In the genomic region with DNA sequence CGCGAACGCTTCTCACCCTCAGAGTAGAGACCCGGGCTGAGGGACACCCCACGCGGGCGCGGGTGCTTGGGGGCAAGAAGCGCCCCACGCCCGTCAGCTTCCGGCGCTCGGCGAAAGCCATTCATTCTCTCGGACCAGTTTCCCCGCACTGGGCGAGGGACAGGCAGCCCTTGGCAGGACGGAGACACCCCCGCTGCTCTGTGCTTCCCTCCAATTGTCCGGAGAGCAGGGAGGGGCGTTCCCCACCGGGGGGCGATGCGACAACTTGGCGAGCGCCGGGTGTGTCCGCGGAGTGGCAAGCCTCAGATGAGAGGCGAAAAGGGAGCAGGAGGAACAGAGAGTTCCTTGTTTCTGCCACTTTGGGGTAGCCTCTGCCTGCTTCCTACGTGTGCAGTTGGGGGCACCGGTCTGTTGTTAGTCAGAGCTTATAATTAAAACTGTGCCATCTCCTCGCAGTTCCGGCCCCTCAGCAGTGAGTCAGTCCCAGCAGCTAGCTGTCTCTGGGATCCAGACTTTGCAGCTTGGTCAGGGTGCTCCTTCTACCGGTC, we compare ENCODE assay signal across 12 cellular contexts. TPM values are rescaled to one million over a fixed set of nuclear protein-coding genes. Genes with fewer than 3 reads are reported as not detected.
DNase-seq lines count a peak whose midpoint lies in the region; ATAC-seq, FAIRE-seq and TF ChIP-seq lines count a peak whose summit lies in the region.
"Had no signal": no experiment of that assay in that cellular context is flagged by ENCODE, and none has a peak within 500 bp of the region (broad histone marks: within the 10 kb centered on the region; RNA-seq: fewer than 3 reads in every experiment).

No MANE protein-coding gene starts in this region.

- no peak overlapping the region for H4K91ac ChIP-seq in H1 (replicated peaks; ENCODE audit: insufficient read length, low read length)

- WGBS in H1 (ENCODE audit: extremely low coverage in 1 of 2, insufficient coverage in 1 of 2, insufficient read length in 1 of 2, insufficient replicate concordance in 2 of 2, low coverage in 1 of 2, low lambda C conversion rate in 2 of 2, missing lambda C conversion rate in 1 of 2), 2 experiments, result 1% methylated on average over 31 of the region's 36 CpGs; no CpG with 5 or more reads in 1 of the 2 experiments

- TF ChIP-seq CTCF in LNCaP clone FGC (IDR thresholded peaks at IDR 0.05; ENCODE audit: control insufficient read depth, extremely low read depth, insufficient read depth) (peak; percentile 18; the same call in 1 of the 2 replicates), H1 (IDR thresholded peaks at IDR 0.05; ENCODE audit: control extremely low read depth in 1 of 3, insufficient read depth in 1 of 3, low read depth in 1 of 3, low read length in 3 of 3) (no peak), neural progenitor cell (IDR thresholded peaks at IDR 0.05) (peak; percentile 6)

- peaks cover 28% of the 10 kb centered on the region for H3K27me3 Mint-ChIP-seq in neural progenitor cell (ENCODE audit: insufficient read depth, low read depth)

- H2BK12ac ChIP-seq in H1 (ENCODE audit: low read depth, low read length), result no peak overlapping the region

- no peak overlapping the region for H3K27ac Mint-ChIP-seq in neural progenitor cell

- peak overlapping the region; percentile 89 for H3K4me3 Mint-ChIP-seq in neural progenitor cell
- H3K4me3 Mint-ChIP-seq: central memory CD8-positive, alpha-beta T cell had no signal

- H3K23me2 ChIP-seq in H1 (ENCODE audit: low read depth, low read length), result peaks cover 22% of the 10 kb centered on the region; the same call in 1 of the 2 replicates

- H3K79me1 ChIP-seq in H1 (ENCODE audit: low read depth, low read length), result no peaks in the 10 kb centered on the region

- H3K79me2 ChIP-seq in H1 (ENCODE audit: control insufficient read depth in 1 of 2, insufficient read depth in 2 of 2, low read length in 2 of 2) (no peaks in the 10 kb centered on the region), neural progenitor cell (ENCODE audit: low read depth) (no peaks in the 10 kb centered on the region)

- no peak overlapping the region for H2BK5ac ChIP-seq in H1 (ENCODE audit: low read depth, low read length)

- no peak overlapping the region for H4K5ac ChIP-seq in H1 (ENCODE audit: insufficient read length, low read depth, low read length)

- no peak for TF ChIP-seq POLR2A in H1 (IDR thresholded peaks at IDR 0.05; ENCODE audit: control extremely low read depth in 1 of 2, low read depth in 2 of 2, low read length in 2 of 2)

- no peak overlapping the region for H2BK20ac ChIP-seq in H1 (ENCODE audit: low read length)

- DNase-seq in LNCaP clone FGC (ENCODE audit: low read depth) (no peak), H1 (ENCODE audit: low read depth in 1 of 2, low spot score in 2 of 2) (no peak), neural progenitor cell (ENCODE audit: low spot score) (peak; percentile 60), kidney tubule cell (ENCODE audit: low spot score) (no peak)
- DNase-seq: stimulated activated naive CD4-positive, alpha-beta T cell; T-helper 9 cell had no signal

- H3K56ac ChIP-seq in H1 (replicated peaks; ENCODE audit: insufficient read length, low read depth, low read length), result no peak overlapping the region

- H3K27me3 ChIP-seq in H1 (replicated peaks in 1 of 4; ENCODE audit: control insufficient read depth in 3 of 4, extremely low read depth in 1 of 4, insufficient read depth in 3 of 4, low read length in 3 of 4), result peaks cover 7 to 28% (median 27%) of the 10 kb centered on the region in 4 experiments; a peak in 6 of 7 replicates
- peaks cover 75% of the 10 kb centered on the region for H3K27me3 ChIP-seq in neural progenitor cell

- no peaks in the 10 kb centered on the region for H3K36me3 ChIP-seq in ES-I3 (ENCODE audit: insufficient read depth, low read length)
- H3K36me3 ChIP-seq in H1 (ENCODE audit: control insufficient read depth in 2 of 4, insufficient read depth in 4 of 4, low read length in 3 of 4), result no peaks in the 10 kb centered on the region
- no peaks in the 10 kb centered on the region for H3K36me3 ChIP-seq in neural progenitor cell

- no peak overlapping the region for H3K4ac ChIP-seq in H1 (replicated peaks; ENCODE audit: insufficient read length, low read depth, low read length)

- no peak overlapping the region for H3K27ac ChIP-seq in H1 (ENCODE audit: low read depth, low read length)
- no peak overlapping the region for H3K27ac ChIP-seq in neural progenitor cell

- H3K36me3 Mint-ChIP-seq in neural progenitor cell, result no peaks in the 10 kb centered on the region

- no peak overlapping the region for H3K14ac ChIP-seq in H1 (ENCODE audit: insufficient read length)

- H3K4me2 ChIP-seq in H1 (ENCODE audit: insufficient read depth in 1 of 2, low read depth in 2 of 2, low read length in 2 of 2), result peak overlapping the region; percentile 87 to 99
- peak overlapping the region; percentile 87 for H3K4me2 ChIP-seq in neural progenitor cell

- no peak for TF ChIP-seq RAD21 in H1 (IDR thresholded peaks at IDR 0.05 in 1 of 2, conservative IDR thresholded peaks at IDR 0.05 in 1 of 2; ENCODE audit: low read depth in 2 of 2, low read length in 2 of 2)

- no peaks in the 10 kb centered on the region for H3K9me3 ChIP-seq in ES-I3 (ENCODE audit: control insufficient read depth, insufficient read depth, low read length)
- no peaks in the 10 kb centered on the region for H3K9me3 ChIP-seq in H1 (ENCODE audit: insufficient read depth in 2 of 2, low read depth in 1 of 2, low read length in 1 of 2)
- H3K9me3 ChIP-seq in neural progenitor cell (ENCODE audit: low read depth), result no peaks in the 10 kb centered on the region

- no peak for FAIRE-seq in H1 (lab: Jason Lieb, UNC)
- FAIRE-seq: K562 had no signal

- H4K20me1 ChIP-seq in H1 (replicated peaks in 1 of 2; ENCODE audit: control insufficient read depth in 1 of 2, insufficient read depth in 2 of 2, low read length in 2 of 2) (peaks cover 0 to 7% of the 10 kb centered on the region in 2 experiments), neural progenitor cell (ENCODE audit: low read depth) (peaks cover 29% of the 10 kb centered on the region)

- H3K18ac ChIP-seq in H1 (ENCODE audit: extremely low read depth, low read length), result no peak overlapping the region

- H2BK120ac ChIP-seq in H1 (replicated peaks; ENCODE audit: low read depth, low read length), result no peak overlapping the region

- CTCF ChIA-PET in H1 (lab: Charles Lee; ENCODE audit: partially characterized antibody), result interaction anchor here (0.6 to 4.0 kb wide), 4 partner anchors 12 to 834 kb away, joined by 3 to 16 read pairs (median 4); no protein-coding TSS in a partner anchor

- H3K9me3 Mint-ChIP-seq in neural progenitor cell, result no peaks in the 10 kb centered on the region

- H3K4me3 ChIP-seq in LNCaP clone FGC (ENCODE audit: low read depth, low read length) (peak overlapping the region; percentile 82), H1 (ENCODE audit: extremely low read depth in 1 of 4, insufficient read depth in 2 of 4, low read depth in 3 of 4, low read length in 4 of 4) (peak overlapping the region; percentile 63 to 93 (median 74)), neural progenitor cell (peak overlapping the region; percentile 59)
- H3K4me3 ChIP-seq: K562 had no signal

- H2BK15ac ChIP-seq in H1 (ENCODE audit: low read length), result no peak overlapping the region

- H2AFZ ChIP-seq in H1 (ENCODE audit: low read length), result peak overlapping the region; percentile 92
- no peak overlapping the region for H2AFZ ChIP-seq in neural progenitor cell (replicated peaks)

- no peak overlapping the region for H3K23ac ChIP-seq in H1 (ENCODE audit: insufficient read length)

- no peak overlapping the region for H2AK5ac ChIP-seq in H1 (ENCODE audit: low read depth, low read length)

- H3K4me1 Mint-ChIP-seq in neural progenitor cell, result peaks cover 11% of the 10 kb centered on the region
- H3K4me1 Mint-ChIP-seq: central memory CD8-positive, alpha-beta T cell had no signal

- TF ChIP-seq EP300 in H1 (IDR thresholded peaks at IDR 0.05; ENCODE audit: borderline replicate concordance in 1 of 2, low read depth in 2 of 2, low read length in 2 of 2), result no peak

- H3K4me1 ChIP-seq in ES-I3 (ENCODE audit: insufficient read depth, low read length) (no peaks in the 10 kb centered on the region), H1 (replicated peaks in 1 of 4; ENCODE audit: control insufficient read depth in 3 of 4, insufficient read depth in 4 of 4, low read length in 3 of 4) (peaks cover 0 to 8% (median 5%) of the 10 kb centered on the region in 4 experiments; a peak in 6 of 7 replicates), neural progenitor cell (peaks cover 14% of the 10 kb centered on the region)

- peak overlapping the region; percentile 80 for H3K9ac ChIP-seq in ES-I3 (ENCODE audit: low read depth, low read length)
- H3K9ac ChIP-seq in H1 (replicated peaks in 1 of 4; ENCODE audit: extremely low read depth in 1 of 4, low read depth in 3 of 4, low read length in 3 of 4), result no peak overlapping the region
- H3K9ac ChIP-seq in neural progenitor cell, result no peak overlapping the region

- H4K8ac ChIP-seq in H1 (ENCODE audit: extremely low read depth, insufficient read depth, low read length), result no peak overlapping the region; the same call in 1 of the 2 replicates

- POLR2A ChIA-PET in H1 (lab: Charles Lee; ENCODE audit: partially characterized antibody), result interaction anchor here (0.9 kb wide), 1 partner anchor 224 kb away, joined by 3 read pairs; a partner anchor contains a TSS

- no peak for ATAC-seq in activated CD4-positive, CD25-positive, alpha-beta regulatory T cell treated with anti-CD3 and anti-CD28 coated beads, Interleukin-2, amount 50 U/mL, for 24 hours
- no peak for ATAC-seq in GM18861 (IDR thresholded peaks at IDR 0.05; ENCODE audit: unreplicated experiment)
- no peak for ATAC-seq in GM19455 (IDR thresholded peaks at IDR 0.05; ENCODE audit: unreplicated experiment)
- ATAC-seq: K562 had no signal

- H3F3A ChIP-seq in neural progenitor cell (ENCODE audit: low read depth), result peaks cover 12% of the 10 kb centered on the region

TF ChIP-seq in H1, 55 proteins besides CTCF, POLR2A, EP300 and RAD21 (continues in another document):
- TF ChIP-seq SUZ12 (IDR thresholded peaks at IDR 0.05; ENCODE audit: low read length) (peak; percentile 29; the same call in 1 of the 2 replicates), TCF12 (IDR thresholded peaks at IDR 0.05; ENCODE audit: low read depth, low read length) (no peak), CTBP2 (IDR thresholded peaks at IDR 0.05; ENCODE audit: borderline replicate concordance, insufficient read depth, insufficient read length, low read length) (peak; percentile 37)

RNA-seq across cellular contexts. Expression of a gene that starts 1.7 kb away (rescaled TPM):
- 0.78 and 0.86 TPM in 2 replicates for total RNA-seq in H1 (2021; fragmentation: NEBNext Ultra II Directional; extraction: Animal tissue kit (Norgen Biotek cat#: 25700))
- polyA plus RNA-seq in H1 (2011; rRNA removed), result 0.11 and 0.14 TPM in 2 replicates
- 0.19 TPM for polyA plus RNA-seq in H1 (2011; cell fraction: cytosol; rRNA removed)
- polyA plus RNA-seq in H1 (2011; cell fraction: nucleus; rRNA removed), result 0.30 TPM
- polyA plus RNA-seq in H1 (2012, experiment 1 of 2), result 0.16 to 0.20 TPM (median 0.18 TPM) in 4 replicates
- polyA plus RNA-seq in H1 (2012, experiment 2 of 2), result 0.04 TPM
- 0.30 TPM for polyA plus RNA-seq in H1 (2013, experiment 1 of 2)
- polyA plus RNA-seq in H1 (2013, experiment 2 of 2), result 0.26 TPM
- polyA minus RNA-seq in H1 (2011; rRNA and poly(A)+ RNA removed), result 0.60 and 0.68 TPM in 2 replicates
- 0.37 TPM for polyA minus RNA-seq in H1 (2011; cell fraction: cytosol; rRNA and poly(A)+ RNA removed)
- polyA minus RNA-seq in H1 (2011; cell fraction: nucleus; rRNA and poly(A)+ RNA removed), result 2.1 TPM
- 0.09 and 0.39 TPM in 2 replicates for total RNA-seq in neural progenitor cell (ENCODE audit: low replicate concordance)

Comparison
In these comparisons a context has a peak if more than half of its experiments do, and no peak if none do; other contexts are left out.
1. CTCF ChIP-seq: peak in LNCaP clone FGC (single experiment) and neural progenitor cell (single experiment); none in H1 (0 of 3).
2. Peak in every context shown above with its lines, with median percentiles within 50 percentile points of each other: H3K4me3 ChIP-seq.